8 cellular contexts compared by ENCODE assay signal in the genomic region with DNA sequence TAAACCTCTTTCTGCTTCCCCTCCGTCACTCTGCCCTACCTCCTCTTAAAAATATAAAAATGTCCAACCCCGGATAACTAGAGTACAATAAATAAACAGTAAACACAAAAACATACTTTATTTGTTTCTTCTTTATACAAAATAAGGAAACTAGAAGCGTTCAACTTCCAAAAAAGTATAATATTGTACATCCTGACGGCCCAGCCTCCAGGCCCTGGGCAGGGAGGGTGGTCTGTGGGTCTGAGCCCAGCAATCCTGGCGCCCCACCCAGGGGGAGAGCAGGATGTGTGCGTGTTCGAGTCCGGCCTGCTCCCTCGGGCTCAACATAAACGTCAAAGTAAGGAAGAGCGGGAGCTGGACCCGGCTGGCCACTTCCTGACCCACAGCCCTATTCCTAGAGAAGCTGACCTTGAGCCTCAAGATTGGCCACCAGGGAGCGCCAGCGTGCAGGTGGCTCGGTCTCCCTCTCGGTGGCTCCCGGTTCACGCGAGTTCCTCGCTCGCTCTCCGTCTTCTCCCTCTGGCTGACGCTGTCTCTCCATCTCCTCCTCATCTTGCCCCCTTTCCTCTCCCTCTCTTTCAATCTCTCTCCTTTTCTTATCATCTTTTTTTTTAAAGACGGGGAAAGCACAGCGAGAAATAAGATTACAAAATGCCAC. TPM values are rescaled to one million over a fixed set of nuclear protein-coding genes. Genes with fewer than 3 reads are reported as not detected.
DNase-seq lines count a peak whose midpoint lies in the region; ATAC-seq and TF ChIP-seq lines count a peak whose summit lies in the region.

No MANE protein-coding gene starts in this region.

- peak overlapping the region; percentile 93 for H3K4me3 Mint-ChIP-seq in T-helper 17 cell

- H3K9me3 ChIP-seq in T-helper 17 cell (ENCODE audit: control insufficient read depth, low read length, poor library complexity, severe bottlenecking): no peaks in the 10 kb centered on the region

- peak overlapping the region; percentile 7 for H3K4me3 ChIP-seq in skeletal muscle cell (ENCODE audit: low read depth, low read length)

- peaks cover 20% of the 10 kb centered on the region for H3K4me1 Mint-ChIP-seq in T-helper 17 cell

- ATAC-seq in T-helper 17 cell: peak; percentile 79
- no peak for ATAC-seq in HG03039 (IDR thresholded peaks at IDR 0.05; ENCODE audit: unreplicated experiment)
- ATAC-seq in HG03159 (IDR thresholded peaks at IDR 0.05; ENCODE audit: unreplicated experiment): no peak

- H3K27ac Mint-ChIP-seq in T-helper 17 cell: no peak overlapping the region

- TF ChIP-seq CTCF in GM12873 (IDR thresholded peaks at IDR 0.05; ENCODE audit: insufficient read depth, low read depth, low read length, missing control alignments): peak; percentile 95

- peaks cover 7% of the 10 kb centered on the region for H3K36me3 Mint-ChIP-seq in T-helper 17 cell (ENCODE audit: low read depth)

- DNase-seq in NCI-H1092 (lab: John Stamatoyannopoulos, UW) (peak; percentile 49), T-helper 17 cell (peak; percentile 32 to 62 (median 42)), amygdala (lab: John Stamatoyannopoulos, UW) (peak in 46 of 56 donors; percentile 1 to 85 (median 33)), hepatic stellate cell (ENCODE audit: low spot score) (peak; percentile 84), skeletal muscle cell (ENCODE audit: low read depth) (peak; percentile 20)

- peaks cover 81% of the 10 kb centered on the region for H3K27me3 Mint-ChIP-seq in T-helper 17 cell

RNA-seq across cellular contexts. Expression of a gene that starts 9.4 kb away (rescaled TPM):
- total RNA-seq in T-helper 17 cell: not detected

RNA-seq across cellular contexts. Expression of a gene that starts 40.1 kb away (rescaled TPM):
- total RNA-seq in T-helper 17 cell: under 1 TPM in 1 of 2 donors, not detected in 1; 0.42 TPM

RNA-seq across cellular contexts. Expression of a gene that starts 58.6 kb away (rescaled TPM):
- not detected for total RNA-seq in T-helper 17 cell

Comparison
In these comparisons a context has a peak if more than half of its experiments do, and no peak if none do; other contexts are left out.
1. DNase-seq: peak in every context shown above with its lines; median percentile 84 in hepatic stellate cell; 49 in NCI-H1092; 42 in T-helper 17 cell; 33 in amygdala; 20 in skeletal muscle cell.